10 cellular contexts compared by ENCODE assay signal in genomic region chr3:151351216-151351615, GRCh38. TPM values are rescaled to one million over a fixed set of nuclear protein-coding genes. Genes with fewer than 3 reads are reported as not detected.
DNase-seq lines count a peak whose midpoint lies in the region; ATAC-seq and TF ChIP-seq lines count a peak whose summit lies in the region.
"Had no signal": no experiment of that assay in that cellular context is flagged by ENCODE, and none has a peak within 500 bp of the region (broad histone marks: within the 10 kb centered on the region; RNA-seq: fewer than 3 reads in every experiment).

No MANE protein-coding gene starts in this region.

- peak; percentile 94 for ATAC-seq in GM18867 (IDR thresholded peaks at IDR 0.05; ENCODE audit: unreplicated experiment)
- peak; percentile 91 for ATAC-seq in GM21723 (IDR thresholded peaks at IDR 0.05; ENCODE audit: unreplicated experiment)
- ATAC-seq in HG03442 (IDR thresholded peaks at IDR 0.05; ENCODE audit: unreplicated experiment) = peak; percentile 81

- H3K4me2 ChIP-seq in hepatocyte = no peak overlapping the region

- no peak overlapping the region for H3K4me3 ChIP-seq in hepatocyte

- no peaks in the 10 kb centered on the region for H3K9me3 Mint-ChIP-seq in activated CD4-positive, alpha-beta memory T cell treated with anti-CD3 and anti-CD28 coated beads, Interleukin-2, amount 10 ng/mL, durations not matched to agents 7 days and 5 days

- no peak overlapping the region for H3K27ac Mint-ChIP-seq in activated CD4-positive, alpha-beta memory T cell treated with anti-CD3 and anti-CD28 coated beads, Interleukin-2, amount 10 ng/mL, durations not matched to agents 7 days and 5 days

- DNase-seq in medulla oblongata (ENCODE audit: extremely low spot score) (peak; percentile 73), SW480 (ENCODE audit: low spot score) (no peak), kidney tubule cell (ENCODE audit: low spot score) (no peak), hepatocyte (ENCODE audit: low spot score) (no peak)
- DNase-seq in activated CD4-positive, alpha-beta memory T cell treated with anti-CD3 and anti-CD28 coated beads, Interleukin-2, amount 10 ng/mL, durations not matched to agents 7 days and 5 days = no peak
- DNase-seq: activated naive CD4-positive, alpha-beta T cell treated with Interleukin-2 at 50 U/mL for 16 hours; DND-41 had no signal

- no peaks in the 10 kb centered on the region for H3K9me2 ChIP-seq in hepatocyte (replicated peaks; ENCODE audit: insufficient read depth)

- POLR2A ChIA-PET in activated CD4-positive, alpha-beta memory T cell treated with anti-CD3 and anti-CD28 coated beads, Interleukin-2, amount 10 ng/mL, durations not matched to agents 7 days and 5 days (lab: Charles Lee) = no interaction called here

- no peak overlapping the region for H2AFZ ChIP-seq in hepatocyte

- no peaks in the 10 kb centered on the region for H3K36me3 Mint-ChIP-seq in activated CD4-positive, alpha-beta memory T cell treated with anti-CD3 and anti-CD28 coated beads, Interleukin-2, amount 10 ng/mL, durations not matched to agents 7 days and 5 days (ENCODE audit: low read depth)

- no peaks in the 10 kb centered on the region for H3K36me3 ChIP-seq in hepatocyte (replicated peaks; ENCODE audit: insufficient read depth, low read depth)

- no peaks in the 10 kb centered on the region for H4K20me1 ChIP-seq in hepatocyte (ENCODE audit: insufficient read depth, poor library complexity, severe bottlenecking)

- no peak overlapping the region for H3K4me3 Mint-ChIP-seq in activated CD4-positive, alpha-beta memory T cell treated with anti-CD3 and anti-CD28 coated beads, Interleukin-2, amount 10 ng/mL, durations not matched to agents 7 days and 5 days

- TF ChIP-seq CTCF in hepatocyte (IDR thresholded peaks at IDR 0.05; ENCODE audit: poor library complexity) = no peak

- H3K27me3 ChIP-seq in hepatocyte = no peaks in the 10 kb centered on the region

- no peak overlapping the region for H3K27ac ChIP-seq in hepatocyte

- H3K79me2 ChIP-seq in hepatocyte = no peaks in the 10 kb centered on the region

- peaks cover 15% of the 10 kb centered on the region for H3K27me3 Mint-ChIP-seq in activated CD4-positive, alpha-beta memory T cell treated with anti-CD3 and anti-CD28 coated beads, Interleukin-2, amount 10 ng/mL, durations not matched to agents 7 days and 5 days

- peaks cover 18% of the 10 kb centered on the region for H3K4me1 Mint-ChIP-seq in activated CD4-positive, alpha-beta memory T cell treated with anti-CD3 and anti-CD28 coated beads, Interleukin-2, amount 10 ng/mL, durations not matched to agents 7 days and 5 days

- CTCF ChIA-PET in activated CD4-positive, alpha-beta memory T cell treated with anti-CD3 and anti-CD28 coated beads, Interleukin-2, amount 10 ng/mL, durations not matched to agents 7 days and 5 days (lab: Charles Lee) = no interaction called here

- 97% methylated on average over 1 of the region's 1 CpG for WGBS in hepatocyte (ENCODE audit: low lambda C conversion rate, missing lambda C conversion rate)

- no peaks in the 10 kb centered on the region for H3K4me1 ChIP-seq in hepatocyte (ENCODE audit: insufficient read depth)

- no peaks in the 10 kb centered on the region for H3K9me3 ChIP-seq in hepatocyte (ENCODE audit: low read depth)

RNA-seq across cellular contexts. Expression of gene P2RY13, which starts 21.9 kb away (rescaled TPM):
- total RNA-seq in activated CD4-positive, alpha-beta memory T cell treated with anti-CD3 and anti-CD28 coated beads, Interleukin-2, amount 10 ng/mL, durations not matched to agents 7 days and 5 days = not detected
- total RNA-seq in hepatocyte = not detected in 2 replicates
- polyA plus RNA-seq in hepatocyte = not detected in 2 replicates

RNA-seq across cellular contexts. Expression of gene P2RY12, which starts 33.3 kb away (rescaled TPM):
- total RNA-seq in activated CD4-positive, alpha-beta memory T cell treated with anti-CD3 and anti-CD28 coated beads, Interleukin-2, amount 10 ng/mL, durations not matched to agents 7 days and 5 days = not detected
- 0.07 and 0.48 TPM in 2 replicates for total RNA-seq in hepatocyte
- polyA plus RNA-seq in hepatocyte = not detected in 2 replicates

RNA-seq across cellular contexts. Expression of gene GPR87, which starts 34.6 kb away (rescaled TPM):
- total RNA-seq in activated CD4-positive, alpha-beta memory T cell treated with anti-CD3 and anti-CD28 coated beads, Interleukin-2, amount 10 ng/mL, durations not matched to agents 7 days and 5 days = under 1 TPM in 1 of 2 experiments, not detected in 1; 0.33 TPM
- 7.0 and 8.8 TPM in 2 replicates for total RNA-seq in hepatocyte
- 11.0 and 13.2 TPM in 2 replicates for polyA plus RNA-seq in hepatocyte
